Comparison of ENCODE assay signal across 39 cellular contexts in genomic region chr1:14887936-14888335, GRCh38.
"Had no signal": no experiment of that assay in that cellular context is flagged by ENCODE, and none has a peak within 500 bp of the region (broad histone marks: within the 10 kb centered on the region; RNA-seq: fewer than 3 reads in every experiment).

No MANE protein-coding gene starts in this region.

- H3K36me3 ChIP-seq: adrenal gland, ascending aorta, breast epithelium, cardiac muscle cell, gastrocnemius medialis, heart left ventricle, WERI-Rb-1 had no signal

- H3K27ac Mint-ChIP-seq: activated CD4-positive, alpha-beta memory T cell treated with anti-CD3 and anti-CD28 coated beads for 36 hours; activated CD4-positive, alpha-beta T cell treated with anti-CD3 and anti-CD28 coated beads for 36 hours; activated CD4-positive, alpha-beta T cell treated with anti-CD3 and anti-CD28 coated beads, Interleukin-2, amount 10 ng/mL, durations not matched to agents 24 days and 14 days; activated CD8-positive, alpha-beta memory T cell treated with anti-CD3 and anti-CD28 coated beads, Interleukin-2, amount 10 ng/mL, durations not matched to agents 7 days and 5 days; activated CD8-positive, alpha-beta T cell treated with anti-CD3 and anti-CD28 coated beads, Interleukin-2, amount 10 ng/mL, durations not matched to agents 7 days and 5 days; activated naive CD4-positive, alpha-beta T cell treated with anti-CD3 and anti-CD28 coated beads for 36 hours; activated naive CD4-positive, alpha-beta T cell treated with anti-CD3 and anti-CD28 coated beads, Interleukin-2, amount 50 U/mL, for 24 hours; activated naive CD8-positive, alpha-beta T cell treated with anti-CD3 and anti-CD28 coated beads for 36 hours; activated naive CD8-positive, alpha-beta T cell treated with anti-CD3 and anti-CD28 coated beads, Interleukin-2, amount 50 U/mL, for 24 hours; activated T-helper 1 cell treated with anti-CD3 and anti-CD28 coated beads, Interleukin-12 subunit alpha, Interleukin-12 subunit beta, Interleukin-2, Interleukin-4 antibody, amounts not matched to agents 30 ng/mL and 10 ng/mL and 1 ng/mL, durations not matched to agents 14 hours and 24 hours and 36 hours; activated T-helper 2 cell treated with anti-CD3 and anti-CD28 coated beads, Interferon-gamma antibody, Interleukin-2, Interleukin-4, amounts not matched to agents 10 μg/mL and 5 μg/mL and 100 μg/mL, durations not matched to agents 14 hours and 24 hours and 36 hours; dendritic cell treated with granulocyte-macrophage colony-stimulating factor and Interleukin-4, amounts not matched to agents 40 ng/mL and 50 ng/mL, for 4 days; endodermal cell; T-helper 17 cell; T-helper 2 cell treated with Interferon-gamma antibody and Interleukin-4, amounts not matched to agents 5 μg/mL and 100 μg/mL, for 36 hours had no signal

- H3K27me3 Mint-ChIP-seq: activated CD4-positive, alpha-beta T cell treated with anti-CD3 and anti-CD28 coated beads, Interleukin-2, amount 10 ng/mL, durations not matched to agents 24 days and 14 days; activated CD8-positive, alpha-beta memory T cell treated with anti-CD3 and anti-CD28 coated beads, Interleukin-2, amount 10 ng/mL, durations not matched to agents 7 days and 5 days had no signal

- H3K4me3 ChIP-seq: adrenal gland, ascending aorta, body of pancreas, breast epithelium, cardiac muscle cell, coronary artery, dorsolateral prefrontal cortex, gastrocnemius medialis, heart left ventricle had no signal

- ATAC-seq: activated CD4-positive, alpha-beta T cell treated with anti-CD3 and anti-CD28 coated beads for 36 hours; activated CD8-positive, alpha-beta memory T cell treated with anti-CD3 and anti-CD28 coated beads, Interleukin-2, amount 10 ng/mL, durations not matched to agents 7 days and 5 days; activated CD8-positive, alpha-beta T cell treated with anti-CD3 and anti-CD28 coated beads, Interleukin-2, amount 10 ng/mL, durations not matched to agents 7 days and 5 days; activated naive CD8-positive, alpha-beta T cell treated with anti-CD3 and anti-CD28 coated beads, Interleukin-2, amount 50 U/mL, for 24 hours; body of pancreas; esophagus mucosa; gastrocnemius medialis; heart left ventricle; T-helper 17 cell had no signal

- H3K4me1 ChIP-seq: adrenal gland, breast epithelium, gastrocnemius medialis, heart left ventricle had no signal

- DNase-seq: activated CD4-positive, alpha-beta memory T cell treated with anti-CD3 and anti-CD28 coated beads for 36 hours; activated CD4-positive, alpha-beta T cell treated with anti-CD3 and anti-CD28 coated beads for 36 hours; activated CD4-positive, alpha-beta T cell treated with anti-CD3 and anti-CD28 coated beads, Interleukin-2, amount 10 ng/mL, durations not matched to agents 24 days and 14 days; activated CD4-positive, CD25-positive, alpha-beta regulatory T cell; activated CD4-positive, CD25-positive, alpha-beta regulatory T cell treated with anti-CD3 and anti-CD28 coated beads, Interleukin-2, amount 50 U/mL, for 72 hours; activated CD8-positive, alpha-beta memory T cell treated with anti-CD3 and anti-CD28 coated beads, Interleukin-2, amount 10 ng/mL, durations not matched to agents 7 days and 5 days; activated CD8-positive, alpha-beta memory T cell treated with anti-CD3 and anti-CD28 coated beads, Interleukin-2, amount 50 U/mL, for 4 hours; activated CD8-positive, alpha-beta T cell treated with anti-CD3 and anti-CD28 coated beads, Interleukin-2, amount 10 ng/mL, durations not matched to agents 7 days and 5 days; activated effector memory CD4-positive, alpha-beta T cell treated with anti-CD3 and anti-CD28 coated beads, Interleukin-2, amount 50 U/mL, for 16 hours; activated naive CD4-positive, alpha-beta T cell treated with anti-CD3 and anti-CD28 coated beads for 36 hours; activated naive CD8-positive, alpha-beta T cell treated with anti-CD3 and anti-CD28 coated beads for 36 hours; activated naive CD8-positive, alpha-beta T cell treated with anti-CD3 and anti-CD28 coated beads, Interleukin-2, amount 50 U/mL, for 24 hours; activated T-cell treated with anti-CD3 and anti-CD28 coated beads, Interleukin-2, amount 50 U/mL, for 1 hour; activated T-cell treated with anti-CD3 and anti-CD28 coated beads, Interleukin-2, amount 50 U/mL, for 48 hours; adrenal gland; body of pancreas; central memory CD4-positive, alpha-beta T cell; cerebellar nuclear complex; dorsolateral prefrontal cortex; effector memory CD4-positive, alpha-beta T cell; endodermal cell; foreskin fibroblast; gastrocnemius medialis; glutamatergic neuron; heart left ventricle; T-helper 1 cell; T-helper 17 cell; T1000; WERI-Rb-1 had no signal

- H3K9me3 Mint-ChIP-seq: activated CD4-positive, alpha-beta memory T cell treated with anti-CD3 and anti-CD28 coated beads for 36 hours; activated CD4-positive, alpha-beta T cell treated with anti-CD3 and anti-CD28 coated beads, Interleukin-2, amount 10 ng/mL, durations not matched to agents 24 days and 14 days; activated naive CD4-positive, alpha-beta T cell treated with anti-CD3 and anti-CD28 coated beads for 36 hours; activated naive CD4-positive, alpha-beta T cell treated with anti-CD3 and anti-CD28 coated beads, Interleukin-2, amount 50 U/mL, for 24 hours; activated naive CD8-positive, alpha-beta T cell treated with anti-CD3 and anti-CD28 coated beads for 36 hours; activated naive CD8-positive, alpha-beta T cell treated with anti-CD3 and anti-CD28 coated beads, Interleukin-2, amount 50 U/mL, for 24 hours; activated T-helper 1 cell treated with anti-CD3 and anti-CD28 coated beads, Interleukin-12 subunit alpha, Interleukin-12 subunit beta, Interleukin-2, Interleukin-4 antibody, amounts not matched to agents 30 ng/mL and 10 ng/mL and 1 ng/mL, durations not matched to agents 14 hours and 24 hours and 36 hours; activated T-helper 2 cell treated with anti-CD3 and anti-CD28 coated beads, Interferon-gamma antibody, Interleukin-2, Interleukin-4, amounts not matched to agents 10 μg/mL and 5 μg/mL and 100 μg/mL, durations not matched to agents 14 hours and 24 hours and 36 hours; dendritic cell treated with granulocyte-macrophage colony-stimulating factor and Interleukin-4, amounts not matched to agents 40 ng/mL and 50 ng/mL, for 4 days; endodermal cell; T-helper 2 cell treated with Interferon-gamma antibody and Interleukin-4, amounts not matched to agents 5 μg/mL and 100 μg/mL, for 36 hours had no signal

- H3K27me3 ChIP-seq: adrenal gland, ascending aorta, body of pancreas, breast epithelium, cardiac muscle cell, dorsolateral prefrontal cortex, gastrocnemius medialis had no signal

- H3K4me1 Mint-ChIP-seq: activated CD4-positive, alpha-beta T cell treated with anti-CD3 and anti-CD28 coated beads for 36 hours; activated CD4-positive, alpha-beta T cell treated with anti-CD3 and anti-CD28 coated beads, Interleukin-2, amount 10 ng/mL, durations not matched to agents 24 days and 14 days; activated CD8-positive, alpha-beta memory T cell treated with anti-CD3 and anti-CD28 coated beads, Interleukin-2, amount 10 ng/mL, durations not matched to agents 7 days and 5 days; activated naive CD4-positive, alpha-beta T cell treated with anti-CD3 and anti-CD28 coated beads, Interleukin-2, amount 50 U/mL, for 24 hours; activated naive CD8-positive, alpha-beta T cell treated with anti-CD3 and anti-CD28 coated beads for 36 hours; activated naive CD8-positive, alpha-beta T cell treated with anti-CD3 and anti-CD28 coated beads, Interleukin-2, amount 50 U/mL, for 24 hours had no signal

- H3K9me3 ChIP-seq: adrenal gland, ascending aorta, body of pancreas, breast epithelium, gastrocnemius medialis, heart left ventricle had no signal

- H3K4me3 Mint-ChIP-seq: activated CD4-positive, alpha-beta memory T cell treated with anti-CD3 and anti-CD28 coated beads for 36 hours; activated CD4-positive, alpha-beta T cell treated with anti-CD3 and anti-CD28 coated beads for 36 hours; activated CD4-positive, alpha-beta T cell treated with anti-CD3 and anti-CD28 coated beads, Interleukin-2, amount 10 ng/mL, durations not matched to agents 24 days and 14 days; activated CD8-positive, alpha-beta memory T cell treated with anti-CD3 and anti-CD28 coated beads, Interleukin-2, amount 10 ng/mL, durations not matched to agents 7 days and 5 days; activated CD8-positive, alpha-beta T cell treated with anti-CD3 and anti-CD28 coated beads, Interleukin-2, amount 10 ng/mL, durations not matched to agents 7 days and 5 days; activated naive CD4-positive, alpha-beta T cell treated with anti-CD3 and anti-CD28 coated beads for 36 hours; activated naive CD4-positive, alpha-beta T cell treated with anti-CD3 and anti-CD28 coated beads, Interleukin-2, amount 50 U/mL, for 24 hours; activated naive CD8-positive, alpha-beta T cell treated with anti-CD3 and anti-CD28 coated beads for 36 hours; activated naive CD8-positive, alpha-beta T cell treated with anti-CD3 and anti-CD28 coated beads, Interleukin-2, amount 50 U/mL, for 24 hours; activated T-helper 1 cell treated with anti-CD3 and anti-CD28 coated beads, Interleukin-12 subunit alpha, Interleukin-12 subunit beta, Interleukin-2, Interleukin-4 antibody, amounts not matched to agents 30 ng/mL and 10 ng/mL and 1 ng/mL, durations not matched to agents 14 hours and 24 hours and 36 hours; dendritic cell treated with granulocyte-macrophage colony-stimulating factor and Interleukin-4, amounts not matched to agents 40 ng/mL and 50 ng/mL, for 4 days; endodermal cell; T-helper 17 cell; T-helper 2 cell treated with Interferon-gamma antibody and Interleukin-4, amounts not matched to agents 5 μg/mL and 100 μg/mL, for 36 hours had no signal

- H3K36me3 Mint-ChIP-seq: activated CD4-positive, alpha-beta memory T cell treated with anti-CD3 and anti-CD28 coated beads for 36 hours; activated CD8-positive, alpha-beta memory T cell treated with anti-CD3 and anti-CD28 coated beads, Interleukin-2, amount 10 ng/mL, durations not matched to agents 7 days and 5 days; activated naive CD4-positive, alpha-beta T cell treated with anti-CD3 and anti-CD28 coated beads, Interleukin-2, amount 50 U/mL, for 24 hours; activated naive CD8-positive, alpha-beta T cell treated with anti-CD3 and anti-CD28 coated beads for 36 hours had no signal

- H3K27ac ChIP-seq: adrenal gland, ascending aorta, body of pancreas, breast epithelium, cardiac muscle cell, coronary artery, dorsolateral prefrontal cortex, gastrocnemius medialis, heart left ventricle, WERI-Rb-1 had no signal
